8 cellular contexts compared by ENCODE assay signal in the genomic region with DNA sequence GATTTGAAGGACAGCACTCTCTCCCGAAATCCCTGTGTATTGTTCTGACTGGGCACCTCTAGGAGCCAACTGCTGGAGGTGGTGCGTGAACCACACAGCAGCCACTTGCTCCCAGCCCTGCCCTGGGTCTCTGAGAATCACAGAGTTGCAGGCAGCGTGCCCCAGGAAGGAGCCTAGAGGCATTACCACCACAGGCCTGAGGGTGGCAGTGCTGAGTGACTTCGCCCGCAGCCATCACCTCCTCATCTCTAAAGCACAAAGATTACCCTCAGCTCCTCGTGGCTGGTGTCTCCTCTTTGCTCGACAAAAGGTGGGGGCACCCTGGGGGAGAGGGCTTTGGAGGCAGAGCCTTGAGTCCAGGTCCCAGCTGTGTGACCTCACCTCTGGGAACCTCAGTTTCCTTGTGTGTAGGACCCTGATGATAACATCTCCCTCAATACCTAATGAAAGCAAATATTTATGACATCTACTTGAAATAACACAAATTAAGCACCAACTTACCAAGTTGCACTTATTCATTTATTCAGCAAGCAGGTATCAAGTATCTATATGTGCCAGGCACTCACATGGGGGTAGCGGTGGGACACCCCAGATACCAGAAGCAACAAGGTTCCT.
DNase-seq lines count a peak whose midpoint lies in the region; ATAC-seq and TF ChIP-seq lines count a peak whose summit lies in the region.

No MANE protein-coding gene starts in this region.

- H3K9me3 ChIP-seq in lung (ENCODE audit: control insufficient read depth in 2 of 2, insufficient read depth in 1 of 2, low read length in 1 of 2) = no peaks in the 10 kb centered on the region

- ATAC-seq in lung (ENCODE audit: insufficient read depth, low FRiP score) = peak; percentile 25
- no peak for ATAC-seq in GM19397 (IDR thresholded peaks at IDR 0.05; ENCODE audit: unreplicated experiment)
- no peak for ATAC-seq in GM18861 (IDR thresholded peaks at IDR 0.05; ENCODE audit: unreplicated experiment)

- POLR2A ChIA-PET in GM10248 (lab: Yijun Ruan, JAX) = no interaction called here

- WGBS in lung, 2 donors = 14 to 15% methylated on average over 8 of the region's 8 CpGs

- no peaks in the 10 kb centered on the region for H3K27me3 ChIP-seq in lung (ENCODE audit: control insufficient read depth, insufficient read depth)

- H3K36me3 ChIP-seq in lung (ENCODE audit: control insufficient read depth in 2 of 2, insufficient read depth in 2 of 2, low read length in 2 of 2) = no peaks in the 10 kb centered on the region

- no peak overlapping the region for H3K27ac ChIP-seq in lung (ENCODE audit: low read depth in 1 of 2, low read length in 1 of 2)

- TF ChIP-seq CTCF in GM10248 (IDR thresholded peaks at IDR 0.05; ENCODE audit: control extremely low read depth, extremely low read depth, low read depth, missing control alignments) (peak; percentile 73), NB4 (IDR thresholded peaks at IDR 0.05; ENCODE audit: low read depth, low read length) (peak; percentile 75), choroid plexus epithelial cell (conservative IDR thresholded peaks at IDR 0.05; ENCODE audit: low read depth, low read length) (peak; percentile 90), lung (IDR thresholded peaks at IDR 0.05; ENCODE audit: control extremely low read depth, extremely low read depth) (peak; percentile 28)

- CTCF ChIA-PET in GM10248 (lab: Yijun Ruan, JAX) = interaction anchor here (0.6 to 9.8 kb wide), 14 partner anchors 14 to 159 kb away, joined by 3 to 57 read pairs (median 4); no protein-coding TSS in a partner anchor

- H3K4me3 ChIP-seq in NB4 (ENCODE audit: low read depth, low read length) (no peak overlapping the region), choroid plexus epithelial cell (ENCODE audit: low read depth, low read length) (no peak overlapping the region), lung (no peak overlapping the region)

- TF ChIP-seq POLR2A in NB4 (IDR thresholded peaks at IDR 0.05; ENCODE audit: extremely low read depth, insufficient read length) = no peak

- H3K4me1 ChIP-seq in lung (ENCODE audit: control insufficient read depth in 2 of 2, insufficient read depth in 2 of 2, low read length in 2 of 2) = no peaks in the 10 kb centered on the region

- DNase-seq in GM10248 (ENCODE audit: extremely low spot score) (peak; percentile 76), NB4 (ENCODE audit: low read depth) (peak; percentile 33), choroid plexus epithelial cell (ENCODE audit: low read depth) (peak; percentile 54), lung (ENCODE audit: low spot score) (peak; percentile 44)
- DNase-seq in activated CD4-positive, alpha-beta T cell treated with anti-CD3 and anti-CD28 coated beads for 4 hours = peak; percentile 39 to 50
- DNase-seq in stimulated activated CD8-positive, alpha-beta memory T cell treated with anti-CD3 and anti-CD28 coated beads, Interleukin-4, amount 100 ng/mL, for 48 hours = peak; percentile 86

Comparison
In these comparisons a context has a peak if more than half of its experiments do, and no peak if none do; other contexts are left out.
1. DNase-seq: peak in every context shown above with its lines; median percentile 86 in stimulated activated CD8-positive, alpha-beta memory T cell treated with anti-CD3 and anti-CD28 coated beads, Interleukin-4, amount 100 ng/mL, for 48 hours; 76 in GM10248; 54 in choroid plexus epithelial cell; 44 in activated CD4-positive, alpha-beta T cell treated with anti-CD3 and anti-CD28 coated beads for 4 hours; 44 in lung; 33 in NB4.
2. CTCF ChIP-seq: peak in every context shown above with its lines; median percentile 90 in choroid plexus epithelial cell; 75 in NB4; 73 in GM10248; 28 in lung.